In genomic region chr12:110922652-110923051, GRCh38 we compare ENCODE assay signal across 14 cellular contexts. TPM values are rescaled to one million over a fixed set of nuclear protein-coding genes. Genes with fewer than 3 reads are reported as not detected.
DNase-seq lines count a peak whose midpoint lies in the region; ATAC-seq and TF ChIP-seq lines count a peak whose summit lies in the region.
"Had no signal": no experiment of that assay in that cellular context is flagged by ENCODE, and none has a peak within 500 bp of the region (broad histone marks: within the 10 kb centered on the region; RNA-seq: fewer than 3 reads in every experiment).

No MANE protein-coding gene starts in this region.

- no peaks in the 10 kb centered on the region for H3K79me1 ChIP-seq in mesendoderm (ENCODE audit: low read length)

- no peaks in the 10 kb centered on the region for H3K36me3 ChIP-seq in GM23338 (ENCODE audit: insufficient read depth)
- H3K36me3 ChIP-seq in HEK293 (ENCODE audit: control insufficient read depth in 2 of 2, insufficient read depth in 1 of 2, low read length in 2 of 2): no peaks in the 10 kb centered on the region
- H3K36me3 ChIP-seq in mesendoderm (ENCODE audit: control insufficient read depth, insufficient read depth, low read length): no peaks in the 10 kb centered on the region
- H3K36me3 ChIP-seq in sigmoid colon: no peaks in the 10 kb centered on the region

- no peak overlapping the region for H3K4me3 ChIP-seq in GM23338
- no peak overlapping the region for H3K4me3 ChIP-seq in HEK293 (ENCODE audit: low read depth, low read length)
- H3K4me3 ChIP-seq in mesendoderm (ENCODE audit: low read length): no peak overlapping the region
- H3K4me3 ChIP-seq in sigmoid colon: no peak overlapping the region
- H3K4me3 ChIP-seq: GM12878 had no signal

- no peaks in the 10 kb centered on the region for H3K36me3 Mint-ChIP-seq in GM23338 (ENCODE audit: low read depth)

- H3F3A ChIP-seq in GM23338 (replicated peaks; ENCODE audit: low read depth): no peaks in the 10 kb centered on the region

- POLR2A ChIA-PET in HEK293 (lab: Yijun Ruan, JAX): no interaction called here

- peak overlapping the region; percentile 84; the same call in 1 of the 2 replicates for H2AFZ ChIP-seq in GM23338

- no peak overlapping the region for H3K4me3 Mint-ChIP-seq in GM23338
- H3K4me3 Mint-ChIP-seq: B cell; CD4-positive, alpha-beta T cell had no signal

- ATAC-seq in GM23338: peak; percentile 35
- ATAC-seq: GM12878 had no signal

- no peak for TF ChIP-seq POLR2A in sigmoid colon (IDR thresholded peaks at IDR 0.05)

- H3K27ac Mint-ChIP-seq in GM23338: no peak overlapping the region
- H3K27ac Mint-ChIP-seq: B cell; CD4-positive, alpha-beta T cell had no signal

- no peak overlapping the region for H2BK120ac ChIP-seq in mesendoderm (ENCODE audit: low read depth, low read length)

- H3K4me2 ChIP-seq in GM23338 (no peak overlapping the region), mesendoderm (ENCODE audit: low read length) (no peak overlapping the region)

- no peak overlapping the region for H3K4ac ChIP-seq in mesendoderm (ENCODE audit: low read depth, low read length)

- in situ Hi-C loops in ACHN (cut with HindIII; ENCODE audit: low pct_ligation_motif_present, low pct_unique_long_range_greater_than_20kb, low sequenced_read_pairs): no loop called here

- no peaks in the 10 kb centered on the region for H3K9me2 ChIP-seq in GM23338 (ENCODE audit: insufficient read depth)

- no peak for TF ChIP-seq EP300 in sigmoid colon (IDR thresholded peaks at IDR 0.05)

- no peaks in the 10 kb centered on the region for H3K9me3 Mint-ChIP-seq in GM23338
- H3K9me3 Mint-ChIP-seq: CD4-positive, alpha-beta T cell had no signal

- DNase-seq in GM23338 (ENCODE audit: low spot score) (peak; percentile 42), mesendoderm (no peak), retina (peak; percentile 34), ACHN (no peak), sigmoid colon (no peak)
- DNase-seq in activated CD4-positive, CD25-positive, alpha-beta regulatory T cell (lab: John Stamatoyannopoulos, UW): no peak
- DNase-seq: C1 segment of cervical spinal cord; CD4-positive, alpha-beta T cell; DMS79 had no signal

- no peak overlapping the region for H3K18ac ChIP-seq in mesendoderm (ENCODE audit: low read length)

- H3K9me3 ChIP-seq in HEK293 (ENCODE audit: control insufficient read depth, insufficient read depth, low read depth, low read length) (no peaks in the 10 kb centered on the region), sigmoid colon (no peaks in the 10 kb centered on the region)

- H3K79me2 ChIP-seq in GM23338 (replicated peaks; ENCODE audit: insufficient read depth) (no peaks in the 10 kb centered on the region), mesendoderm (ENCODE audit: control insufficient read depth, insufficient read depth, low read length) (no peaks in the 10 kb centered on the region)

- H2BK15ac ChIP-seq in mesendoderm (replicated peaks; ENCODE audit: low read depth): no peak overlapping the region

- H3K4me1 Mint-ChIP-seq in GM23338: peaks cover 33% of the 10 kb centered on the region

- no peak overlapping the region for H3K9ac ChIP-seq in mesendoderm (ENCODE audit: low read length)

- H3K27me3 ChIP-seq in GM23338 (ENCODE audit: insufficient read depth) (no peaks in the 10 kb centered on the region), mesendoderm (ENCODE audit: insufficient read depth, low read length, poor library complexity) (no peaks in the 10 kb centered on the region), sigmoid colon (peaks cover 0 to 17% (median 9%) of the 10 kb centered on the region in 3 donors)

- no peaks in the 10 kb centered on the region for H4K20me1 ChIP-seq in GM23338 (replicated peaks; ENCODE audit: insufficient read depth)

- no peak overlapping the region for H3K23ac ChIP-seq in mesendoderm (ENCODE audit: low read length)

- peak overlapping the region; percentile 42 for H3K56ac ChIP-seq in mesendoderm (ENCODE audit: low read length)

- peaks cover 15% of the 10 kb centered on the region for H3K27me3 Mint-ChIP-seq in GM23338 (ENCODE audit: insufficient read depth, low read depth, poor library complexity)

- intact Hi-C loops in sigmoid colon (cut with DNase I): no loop called here

- H2AK5ac ChIP-seq in mesendoderm (ENCODE audit: low read length): no peak overlapping the region

- peaks cover 14% of the 10 kb centered on the region for H3K4me1 ChIP-seq in GM23338 (ENCODE audit: insufficient read depth)
- H3K4me1 ChIP-seq in HEK293 (ENCODE audit: control insufficient read depth, insufficient read depth, low read length): no peaks in the 10 kb centered on the region
- no peaks in the 10 kb centered on the region for H3K4me1 ChIP-seq in mesendoderm (ENCODE audit: control insufficient read depth, low read depth, low read length)
- H3K4me1 ChIP-seq in sigmoid colon: no peaks in the 10 kb centered on the region

- TF ChIP-seq CTCF in GM23338 (conservative IDR thresholded peaks at IDR 0.05; ENCODE audit: low read depth in 2 of 2) (no peak), HEK293 (tag by site-specific recombination; IDR thresholded peaks at IDR 0.05) (no peak), sigmoid colon (IDR thresholded peaks at IDR 0.05) (no peak)

- no peak overlapping the region for H2BK5ac ChIP-seq in mesendoderm (ENCODE audit: low read length)

- H4K5ac ChIP-seq in mesendoderm (ENCODE audit: low read length): no peak overlapping the region

- WGBS in mesendoderm (ENCODE audit: extremely low coverage, insufficient coverage, low lambda C conversion rate): no CpG with 5 or more reads among the region's 7 CpGs
- 56 to 74% methylated on average over 7 of the region's 7 CpGs for WGBS in sigmoid colon, 2 donors

- CTCF ChIA-PET in HEK293 (lab: Yijun Ruan, JAX): interaction anchor here (1.2 to 2.4 kb wide), 2 partner anchors 13 to 14 kb away, joined by 3 to 10 read pairs; no protein-coding TSS in a partner anchor

- H4K8ac ChIP-seq in mesendoderm (ENCODE audit: low read depth, low read length): no peak overlapping the region

- H3K27ac ChIP-seq in GM23338 (ENCODE audit: low read depth): no peak overlapping the region
- no peak overlapping the region for H3K27ac ChIP-seq in HEK293 (ENCODE audit: extremely low read depth, low read depth, low read length)
- no peak overlapping the region for H3K27ac ChIP-seq in mesendoderm (ENCODE audit: low read depth, low read length)
- no peak overlapping the region for H3K27ac ChIP-seq in sigmoid colon

TF ChIP-seq in GM23338, 12 proteins besides CTCF, POLR2A, EP300 and RAD21 (continues in another document):
- TF ChIP-seq, protein P1, sequence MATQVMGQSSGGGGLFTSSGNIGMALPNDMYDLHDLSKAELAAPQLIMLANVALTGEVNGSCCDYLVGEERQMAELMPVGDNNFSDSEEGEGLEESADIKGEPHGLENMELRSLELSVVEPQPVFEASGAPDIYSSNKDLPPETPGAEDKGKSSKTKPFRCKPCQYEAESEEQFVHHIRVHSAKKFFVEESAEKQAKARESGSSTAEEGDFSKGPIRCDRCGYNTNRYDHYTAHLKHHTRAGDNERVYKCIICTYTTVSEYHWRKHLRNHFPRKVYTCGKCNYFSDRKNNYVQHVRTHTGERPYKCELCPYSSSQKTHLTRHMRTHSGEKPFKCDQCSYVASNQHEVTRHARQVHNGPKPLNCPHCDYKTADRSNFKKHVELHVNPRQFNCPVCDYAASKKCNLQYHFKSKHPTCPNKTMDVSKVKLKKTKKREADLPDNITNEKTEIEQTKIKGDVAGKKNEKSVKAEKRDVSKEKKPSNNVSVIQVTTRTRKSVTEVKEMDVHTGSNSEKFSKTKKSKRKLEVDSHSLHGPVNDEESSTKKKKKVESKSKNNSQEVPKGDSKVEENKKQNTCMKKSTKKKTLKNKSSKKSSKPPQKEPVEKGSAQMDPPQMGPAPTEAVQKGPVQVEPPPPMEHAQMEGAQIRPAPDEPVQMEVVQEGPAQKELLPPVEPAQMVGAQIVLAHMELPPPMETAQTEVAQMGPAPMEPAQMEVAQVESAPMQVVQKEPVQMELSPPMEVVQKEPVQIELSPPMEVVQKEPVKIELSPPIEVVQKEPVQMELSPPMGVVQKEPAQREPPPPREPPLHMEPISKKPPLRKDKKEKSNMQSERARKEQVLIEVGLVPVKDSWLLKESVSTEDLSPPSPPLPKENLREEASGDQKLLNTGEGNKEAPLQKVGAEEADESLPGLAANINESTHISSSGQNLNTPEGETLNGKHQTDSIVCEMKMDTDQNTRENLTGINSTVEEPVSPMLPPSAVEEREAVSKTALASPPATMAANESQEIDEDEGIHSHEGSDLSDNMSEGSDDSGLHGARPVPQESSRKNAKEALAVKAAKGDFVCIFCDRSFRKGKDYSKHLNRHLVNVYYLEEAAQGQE (IDR thresholded peaks at IDR 0.05; ENCODE audit: unreplicated experiment): no peak
- TF ChIP-seq JUNB (IDR thresholded peaks at IDR 0.05; ENCODE audit: unreplicated experiment): no peak

TF ChIP-seq in HEK293, 187 proteins besides CTCF, POLR2A, EP300 and RAD21:
- TF ChIP-seq ZFHX2 (tag by site-specific recombination; conservative IDR thresholded peaks at IDR 0.05) (0 out of 2 replicates have a peak, but pooled peaks have one; percentile 1), ZNF660 (tag by site-specific recombination; IDR thresholded peaks at IDR 0.05) (no peak)

RNA-seq across cellular contexts. Expression of gene MYL2, which starts 2.3 kb away (rescaled TPM):
- total RNA-seq in GM23338 (2014; rRNA removed; shearing (Covaris generic)): not detected in 2 replicates
- not detected in 2 replicates for polyA plus RNA-seq in GM23338 (2016; fragmentation: Nextera tagmentation; extraction: Ambion mirVana)
- 0.06 TPM for polyA plus RNA-seq in mesendoderm (2013, experiment 1 of 2)
- not detected for polyA plus RNA-seq in mesendoderm (2013, experiment 2 of 2)
- not detected for total RNA-seq in sigmoid colon
- polyA plus RNA-seq in sigmoid colon: 10 to 100 TPM in 2 of 3 donors, 1 to 10 TPM in 1; 4.2 to 22.8 (median 19.0) TPM
- total RNA-seq: CD4-positive, alpha-beta T cell; G401; H4 had no signal

Comparison
In these comparisons a context has a peak if more than half of its experiments do, and no peak if none do; other contexts are left out.
1. DNase-seq: peak in GM23338 (single experiment) and retina (single experiment); none in mesendoderm (single experiment), activated CD4-positive, CD25-positive, alpha-beta regulatory T cell (0 of 4), ACHN (single experiment) and sigmoid colon (single experiment).